ENCODE assay signal across 28 cellular contexts in genomic region chr9:93508207-93508606, GRCh38. TPM values are rescaled to one million over a fixed set of nuclear protein-coding genes. Genes with fewer than 3 reads are reported as not detected.
DNase-seq lines count a peak whose midpoint lies in the region; ATAC-seq and TF ChIP-seq lines count a peak whose summit lies in the region.
"Had no signal": no experiment of that assay in that cellular context is flagged by ENCODE, and none has a peak within 500 bp of the region (broad histone marks: within the 10 kb centered on the region; RNA-seq: fewer than 3 reads in every experiment).

No MANE protein-coding gene starts in this region.

- H3K56ac ChIP-seq in mesendoderm (ENCODE audit: low read length): no peak overlapping the region

- no peak for ATAC-seq in activated T-helper 17 cell treated with anti-CD3 and anti-CD28 coated beads, Interleukin-2, amount 50 U/mL, for 72 hours (replicated peaks)
- no peak for ATAC-seq in upper lobe of right lung
- ATAC-seq: GM12878, left lung had no signal

- H4K8ac ChIP-seq in mesendoderm (ENCODE audit: low read depth, low read length): no peak overlapping the region

- peak overlapping the region; percentile 51 for H3K23ac ChIP-seq in mesendoderm (ENCODE audit: low read length)

- no peak overlapping the region for H2AK5ac ChIP-seq in mesendoderm (ENCODE audit: low read length)

- no peak for TF ChIP-seq CTCF in upper lobe of right lung (IDR thresholded peaks at IDR 0.05)

- H3K18ac ChIP-seq in mesendoderm (ENCODE audit: low read length): no peak overlapping the region

- H3K9ac ChIP-seq in mesendoderm (ENCODE audit: low read length): no peak overlapping the region

- H3K27ac Mint-ChIP-seq in activated CD4-positive, alpha-beta memory T cell treated with anti-CD3 and anti-CD28 coated beads, Interleukin-2, amount 10 ng/mL, durations not matched to agents 7 days and 5 days: peak overlapping the region; percentile 8
- H3K27ac Mint-ChIP-seq in activated CD4-positive, alpha-beta memory T cell treated with anti-CD3 and anti-CD28 coated beads for 36 hours: no peak overlapping the region
- H3K27ac Mint-ChIP-seq in activated T-helper 17 cell treated with anti-CD3 and anti-CD28 coated beads, Interleukin-2, amount 50 U/mL, for 72 hours: peak overlapping the region; percentile 20

- no peak overlapping the region for H2BK15ac ChIP-seq in mesendoderm (replicated peaks; ENCODE audit: low read depth)

- H3K27me3 ChIP-seq in mesendoderm (ENCODE audit: insufficient read depth, low read length, poor library complexity) (no peaks in the 10 kb centered on the region), upper lobe of right lung (no peaks in the 10 kb centered on the region), H7 (ENCODE audit: control insufficient read depth, insufficient read depth, low read length) (no peaks in the 10 kb centered on the region)
- H3K27me3 ChIP-seq: left lung, tibial nerve had no signal

- no peaks in the 10 kb centered on the region for H3K27me3 Mint-ChIP-seq in activated CD4-positive, alpha-beta memory T cell treated with anti-CD3 and anti-CD28 coated beads, Interleukin-2, amount 10 ng/mL, durations not matched to agents 7 days and 5 days
- no peaks in the 10 kb centered on the region for H3K27me3 Mint-ChIP-seq in activated CD4-positive, alpha-beta memory T cell treated with anti-CD3 and anti-CD28 coated beads for 36 hours
- no peaks in the 10 kb centered on the region for H3K27me3 Mint-ChIP-seq in activated T-helper 17 cell treated with anti-CD3 and anti-CD28 coated beads, Interleukin-2, amount 50 U/mL, for 72 hours
- H3K27me3 Mint-ChIP-seq: brain had no signal

- peaks cover 39% of the 10 kb centered on the region for H3K79me2 ChIP-seq in mesendoderm (ENCODE audit: control insufficient read depth, insufficient read depth, low read length)

- H2BK120ac ChIP-seq in mesendoderm (ENCODE audit: low read depth, low read length): no peak overlapping the region

- H3K4me1 ChIP-seq in mesendoderm (ENCODE audit: control insufficient read depth, low read depth, low read length) (no peaks in the 10 kb centered on the region), upper lobe of right lung (peaks cover 26% of the 10 kb centered on the region)

- H3K4me3 ChIP-seq in mesendoderm (ENCODE audit: low read length) (no peak overlapping the region), upper lobe of right lung (no peak overlapping the region), H7 (ENCODE audit: insufficient read depth, low read depth, low read length) (no peak overlapping the region)
- H3K4me3 ChIP-seq: GM12878, K562, left lung, tibial nerve had no signal

- no peak overlapping the region for H4K5ac ChIP-seq in mesendoderm (ENCODE audit: low read length)

- no peak for DNase-seq in activated CD4-positive, alpha-beta memory T cell treated with anti-CD3 and anti-CD28 coated beads, Interleukin-2, amount 10 ng/mL, durations not matched to agents 7 days and 5 days
- DNase-seq in activated CD4-positive, alpha-beta memory T cell treated with anti-CD3 and anti-CD28 coated beads for 36 hours: no peak
- DNase-seq in mesendoderm (no peak), upper lobe of right lung (peak; percentile 39), H7 (no peak), LoVo (ENCODE audit: low spot score) (no peak), dermis blood vessel endothelial cell (no peak)
- DNase-seq: activated naive CD4-positive, alpha-beta T cell; activated T-cell treated with anti-CD3 and anti-CD28 coated beads, Interleukin-2, amount 50 U/mL, for 4 hours; amniotic stem cell; cerebellar nuclear complex; effector CD4-positive, alpha-beta T cell; H9; left lung; NCI-H1105; NCI-H187 treated with DMSO at 0.1 percent for 48 hours; NCI-H2171; NCI-H82; nucleus accumbens; SIG-M5; stimulated activated CD4-positive, alpha-beta T cell treated with anti-CD3 and anti-CD28 coated beads, Interleukin-4, amount 100 ng/mL, for 1 hour; T-helper 9 cell had no signal

- H2BK5ac ChIP-seq in mesendoderm (ENCODE audit: low read length): no peak overlapping the region

- H3K4me2 ChIP-seq in mesendoderm (ENCODE audit: low read length): no peak overlapping the region

- H3K9me3 ChIP-seq in upper lobe of right lung: no peaks in the 10 kb centered on the region
- H3K9me3 ChIP-seq: left lung, tibial nerve had no signal

- peaks cover 1% of the 10 kb centered on the region for H3K36me3 ChIP-seq in mesendoderm (ENCODE audit: control insufficient read depth, insufficient read depth, low read length)
- peaks cover 2% of the 10 kb centered on the region for H3K36me3 ChIP-seq in upper lobe of right lung
- peaks cover 2% of the 10 kb centered on the region; the same call in 1 of the 2 replicates for H3K36me3 ChIP-seq in H7 (replicated peaks; ENCODE audit: control insufficient read depth, insufficient read depth, low read length)
- H3K36me3 ChIP-seq: left lung had no signal

- WGBS in mesendoderm (ENCODE audit: extremely low coverage, insufficient coverage, low lambda C conversion rate): no CpG with 5 or more reads among the region's 2 CpGs

- intact Hi-C loops in activated CD4-positive, alpha-beta memory T cell treated with anti-CD3 and anti-CD28 coated beads for 36 hours (cut with micrococcal nuclease): no loop called here
- intact Hi-C loops in upper lobe of right lung (cut with DNase I): no loop called here

- peaks cover 24% of the 10 kb centered on the region for H3K79me1 ChIP-seq in mesendoderm (ENCODE audit: low read length)

- CTCF ChIA-PET in activated CD4-positive, alpha-beta memory T cell treated with anti-CD3 and anti-CD28 coated beads, Interleukin-2, amount 10 ng/mL, durations not matched to agents 7 days and 5 days (lab: Charles Lee): interaction anchor here (1.5 to 2.1 kb wide), 2 partner anchors 10 to 58 kb away, joined by 4 to 5 read pairs; no protein-coding TSS in a partner anchor
- CTCF ChIA-PET in activated CD4-positive, alpha-beta memory T cell treated with anti-CD3 and anti-CD28 coated beads for 36 hours (lab: Charles Lee): no interaction called here

- POLR2A ChIA-PET in activated CD4-positive, alpha-beta memory T cell treated with anti-CD3 and anti-CD28 coated beads, Interleukin-2, amount 10 ng/mL, durations not matched to agents 7 days and 5 days (lab: Charles Lee): interaction anchor here (0.8 to 1.2 kb wide), 2 partner anchors 44 to 58 kb away, joined by 3 read pairs; no protein-coding TSS in a partner anchor
- POLR2A ChIA-PET in activated CD4-positive, alpha-beta memory T cell treated with anti-CD3 and anti-CD28 coated beads for 36 hours (lab: Charles Lee): no interaction called here

- H3K27ac ChIP-seq in mesendoderm (ENCODE audit: low read depth, low read length) (no peak overlapping the region), upper lobe of right lung (no peak overlapping the region)
- H3K27ac ChIP-seq: epithelial cell of prostate, tibial nerve had no signal

- no peak overlapping the region for H3K4me3 Mint-ChIP-seq in activated CD4-positive, alpha-beta memory T cell treated with anti-CD3 and anti-CD28 coated beads, Interleukin-2, amount 10 ng/mL, durations not matched to agents 7 days and 5 days
- H3K4me3 Mint-ChIP-seq in activated CD4-positive, alpha-beta memory T cell treated with anti-CD3 and anti-CD28 coated beads for 36 hours: no peak overlapping the region
- H3K4me3 Mint-ChIP-seq in activated T-helper 17 cell treated with anti-CD3 and anti-CD28 coated beads, Interleukin-2, amount 50 U/mL, for 72 hours: no peak overlapping the region
- H3K4me3 Mint-ChIP-seq: activated T-cell treated with anti-CD3 and anti-CD28 coated beads, Interleukin-2, amount 50 U/mL, for 4 hours; brain; H9 had no signal

- peaks cover 43% of the 10 kb centered on the region for H3K4me1 Mint-ChIP-seq in activated CD4-positive, alpha-beta memory T cell treated with anti-CD3 and anti-CD28 coated beads, Interleukin-2, amount 10 ng/mL, durations not matched to agents 7 days and 5 days
- H3K4me1 Mint-ChIP-seq in activated CD4-positive, alpha-beta memory T cell treated with anti-CD3 and anti-CD28 coated beads for 36 hours (ENCODE audit: low read depth): peaks cover 53% of the 10 kb centered on the region
- peaks cover 45% of the 10 kb centered on the region for H3K4me1 Mint-ChIP-seq in activated T-helper 17 cell treated with anti-CD3 and anti-CD28 coated beads, Interleukin-2, amount 50 U/mL, for 72 hours

- no peaks in the 10 kb centered on the region for H3K9me3 Mint-ChIP-seq in activated CD4-positive, alpha-beta memory T cell treated with anti-CD3 and anti-CD28 coated beads, Interleukin-2, amount 10 ng/mL, durations not matched to agents 7 days and 5 days
- no peaks in the 10 kb centered on the region for H3K9me3 Mint-ChIP-seq in activated CD4-positive, alpha-beta memory T cell treated with anti-CD3 and anti-CD28 coated beads for 36 hours
- no peaks in the 10 kb centered on the region for H3K9me3 Mint-ChIP-seq in activated T-helper 17 cell treated with anti-CD3 and anti-CD28 coated beads, Interleukin-2, amount 50 U/mL, for 72 hours
- H3K9me3 Mint-ChIP-seq: activated T-cell treated with anti-CD3 and anti-CD28 coated beads, Interleukin-2, amount 50 U/mL, for 4 hours; brain; H9 had no signal

- peaks cover 44% of the 10 kb centered on the region for H3K36me3 Mint-ChIP-seq in activated CD4-positive, alpha-beta memory T cell treated with anti-CD3 and anti-CD28 coated beads, Interleukin-2, amount 10 ng/mL, durations not matched to agents 7 days and 5 days (ENCODE audit: low read depth)
- H3K36me3 Mint-ChIP-seq in activated CD4-positive, alpha-beta memory T cell treated with anti-CD3 and anti-CD28 coated beads for 36 hours: peaks cover 18% of the 10 kb centered on the region
- peaks cover 81% of the 10 kb centered on the region for H3K36me3 Mint-ChIP-seq in activated T-helper 17 cell treated with anti-CD3 and anti-CD28 coated beads, Interleukin-2, amount 50 U/mL, for 72 hours (ENCODE audit: low read depth)

- H3K4ac ChIP-seq in mesendoderm (ENCODE audit: low read depth, low read length): no peak overlapping the region

RNA-seq across cellular contexts. Expression of gene FAM120AOS, which starts 54.8 kb away (rescaled TPM):
- total RNA-seq in activated CD4-positive, alpha-beta memory T cell treated with anti-CD3 and anti-CD28 coated beads, Interleukin-2, amount 10 ng/mL, durations not matched to agents 7 days and 5 days: 10 to 100 TPM; 41.4 to 43.1 TPM
- total RNA-seq in activated CD4-positive, alpha-beta memory T cell treated with anti-CD3 and anti-CD28 coated beads for 36 hours: 10 to 100 TPM; 35.4 to 36.4 TPM
- total RNA-seq in activated T-helper 17 cell treated with anti-CD3 and anti-CD28 coated beads, Interleukin-2, amount 50 U/mL, for 72 hours: 10 to 100 TPM; 30.2 to 40.8 TPM
- 40.6 TPM for polyA plus RNA-seq in mesendoderm (2013, experiment 1 of 2)
- 41.2 TPM for polyA plus RNA-seq in mesendoderm (2013, experiment 2 of 2)
- 46.0 TPM for total RNA-seq in upper lobe of right lung
- 37.7 and 46.8 TPM in 2 replicates for total RNA-seq in H7 (2014; rRNA removed; shearing (Covaris generic))
- 34.9 and 37.1 TPM in 2 replicates for total RNA-seq in dermis blood vessel endothelial cell

RNA-seq across cellular contexts. Expression of gene FAM120A, which starts 56.7 kb away (rescaled TPM):
- total RNA-seq in activated CD4-positive, alpha-beta memory T cell treated with anti-CD3 and anti-CD28 coated beads, Interleukin-2, amount 10 ng/mL, durations not matched to agents 7 days and 5 days: 100 to 1,000 TPM; 133 to 138 TPM
- 100 to 1,000 TPM; 124 to 126 TPM for total RNA-seq in activated CD4-positive, alpha-beta memory T cell treated with anti-CD3 and anti-CD28 coated beads for 36 hours
- 100 to 1,000 TPM in 1 of 2 donors, 10 to 100 TPM in 1; 87.1 to 151 TPM for total RNA-seq in activated T-helper 17 cell treated with anti-CD3 and anti-CD28 coated beads, Interleukin-2, amount 50 U/mL, for 72 hours
- polyA plus RNA-seq in mesendoderm (2013, experiment 1 of 2): 44.1 TPM
- polyA plus RNA-seq in mesendoderm (2013, experiment 2 of 2): 43.3 TPM
- 109 TPM for total RNA-seq in upper lobe of right lung
- 41.6 and 50.1 TPM in 2 replicates for total RNA-seq in H7 (2014; rRNA removed; shearing (Covaris generic))
- 86.4 and 172 TPM in 2 replicates for total RNA-seq in dermis blood vessel endothelial cell
